13 cellular contexts compared by ENCODE assay signal in the genomic region with DNA sequence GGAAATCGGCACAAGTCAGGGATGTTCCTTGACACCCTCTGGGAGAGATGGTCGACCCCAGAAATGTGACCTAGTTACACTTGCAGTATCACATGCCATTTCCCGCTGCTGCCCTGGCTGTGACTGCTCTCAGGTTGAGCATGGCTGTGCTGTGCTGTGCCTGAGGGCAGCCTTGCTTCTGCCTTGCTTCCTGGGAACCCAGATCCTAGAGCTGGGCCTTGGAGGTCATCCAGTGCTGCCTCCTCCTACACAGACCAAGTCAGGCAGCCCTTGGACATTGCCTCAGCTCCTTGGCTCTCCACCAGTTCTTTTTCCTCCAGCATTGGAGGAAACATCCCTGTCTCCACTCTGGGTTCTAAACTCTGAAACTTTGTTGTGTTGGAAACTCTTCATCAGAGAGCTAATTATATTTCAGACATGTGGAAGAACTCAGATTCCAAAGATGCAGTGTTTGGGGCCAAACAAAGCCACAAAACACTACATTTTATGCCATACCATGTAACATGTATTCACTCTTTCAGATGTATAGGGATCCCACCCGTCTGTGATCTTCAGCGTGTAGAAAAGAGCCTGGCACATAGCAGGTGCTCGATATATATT. TPM values are rescaled to one million over a fixed set of nuclear protein-coding genes. Genes with fewer than 3 reads are reported as not detected.
DNase-seq lines count a peak whose midpoint lies in the region; ATAC-seq and TF ChIP-seq lines count a peak whose summit lies in the region.
"Had no signal": no experiment of that assay in that cellular context is flagged by ENCODE, and none has a peak within 500 bp of the region (broad histone marks: within the 10 kb centered on the region; RNA-seq: fewer than 3 reads in every experiment).

No MANE protein-coding gene starts in this region.

- no peak overlapping the region for H3K23ac ChIP-seq in neuronal stem cell (ENCODE audit: low read depth, low read length, poor library complexity)

- peaks cover 21% of the 10 kb centered on the region for H3K4me1 Mint-ChIP-seq in endodermal cell
- H3K4me1 Mint-ChIP-seq: activated CD4-positive, alpha-beta T cell treated with anti-CD3 and anti-CD28 coated beads for 36 hours had no signal

- no peak overlapping the region for H3K27ac Mint-ChIP-seq in endodermal cell
- H3K27ac Mint-ChIP-seq: activated CD4-positive, alpha-beta T cell treated with anti-CD3 and anti-CD28 coated beads for 36 hours; memory B cell had no signal

- H2AFZ ChIP-seq in neuronal stem cell (ENCODE audit: low read length) = no peak overlapping the region

- no peak overlapping the region for H4K8ac ChIP-seq in neuronal stem cell (ENCODE audit: low read depth, low read length)

- no peak overlapping the region for H2BK120ac ChIP-seq in neuronal stem cell (ENCODE audit: low read depth, low read length)

- TF ChIP-seq CTCF in foreskin fibroblast (IDR thresholded peaks at IDR 0.05; ENCODE audit: low read depth, low read length) (no peak), endodermal cell (conservative IDR thresholded peaks at IDR 0.05) (no peak)

- H3K4me1 ChIP-seq in adipocyte (ENCODE audit: control insufficient read depth, insufficient read depth, low read length) = peaks cover 36% of the 10 kb centered on the region
- H3K4me1 ChIP-seq in neuronal stem cell (ENCODE audit: control insufficient read depth in 2 of 2, insufficient read depth in 1 of 2, low read depth in 1 of 2, low read length in 2 of 2) = peaks cover 2 to 9% of the 10 kb centered on the region in 2 donors
- H3K4me1 ChIP-seq in aorta (ENCODE audit: control insufficient read depth in 1 of 2, insufficient read depth in 2 of 2, low read length in 2 of 2) = peaks cover 2 to 11% of the 10 kb centered on the region in 2 donors
- H3K4me1 ChIP-seq in endodermal cell (ENCODE audit: control insufficient read depth, insufficient read depth, low read length) = peaks cover 3% of the 10 kb centered on the region

- H3K36me3 ChIP-seq in adipocyte (ENCODE audit: control insufficient read depth, insufficient read depth, low read length, severe bottlenecking) = no peaks in the 10 kb centered on the region
- peaks cover 0 to 2% of the 10 kb centered on the region in 2 donors for H3K36me3 ChIP-seq in neuronal stem cell (replicated peaks in 1 of 2; ENCODE audit: control insufficient read depth in 2 of 2, insufficient read depth in 2 of 2, low read length in 2 of 2)
- H3K36me3 ChIP-seq in aorta (ENCODE audit: control insufficient read depth in 1 of 2, insufficient read depth in 2 of 2, low read length in 1 of 2) = no peaks in the 10 kb centered on the region
- no peaks in the 10 kb centered on the region for H3K36me3 ChIP-seq in endodermal cell (ENCODE audit: control insufficient read depth, insufficient read depth, low read length)

- H3K18ac ChIP-seq in neuronal stem cell (ENCODE audit: low read length) = peak overlapping the region; percentile 73

- H3K79me1 ChIP-seq in neuronal stem cell (ENCODE audit: low read depth, low read length) = no peaks in the 10 kb centered on the region

- H3K36me3 Mint-ChIP-seq in endodermal cell (ENCODE audit: low read depth) = no peaks in the 10 kb centered on the region
- H3K36me3 Mint-ChIP-seq: memory B cell had no signal

- H3K9me3 ChIP-seq in adipocyte (ENCODE audit: control insufficient read depth, low read length) (no peaks in the 10 kb centered on the region), neuronal stem cell (replicated peaks in 1 of 2; ENCODE audit: control insufficient read depth in 2 of 2, insufficient read depth in 1 of 2, low read depth in 1 of 2, low read length in 2 of 2) (no peaks in the 10 kb centered on the region), aorta (ENCODE audit: control insufficient read depth, low read length) (no peaks in the 10 kb centered on the region), endodermal cell (ENCODE audit: control insufficient read depth, low read length) (no peaks in the 10 kb centered on the region)

- H2BK15ac ChIP-seq in neuronal stem cell (ENCODE audit: low read length) = no peak overlapping the region

- no peak overlapping the region for H2AK5ac ChIP-seq in neuronal stem cell (ENCODE audit: low read depth, low read length)

- no peak overlapping the region for H2BK5ac ChIP-seq in neuronal stem cell (ENCODE audit: low read length)

- peaks cover 47% of the 10 kb centered on the region for H3K27me3 Mint-ChIP-seq in endodermal cell (ENCODE audit: insufficient read depth)

- no peak overlapping the region for H3K14ac ChIP-seq in neuronal stem cell (ENCODE audit: low read length)

- no peaks in the 10 kb centered on the region for H3K9me3 Mint-ChIP-seq in endodermal cell
- H3K9me3 Mint-ChIP-seq: memory B cell had no signal

- no peak overlapping the region for H3K4ac ChIP-seq in neuronal stem cell (ENCODE audit: low read length)

- peak; percentile 83 for DNase-seq in adipocyte (ENCODE audit: low read depth)
- peak; percentile 79 to 91 for DNase-seq in foreskin fibroblast
- no peak for DNase-seq in neuronal stem cell (ENCODE audit: low spot score)
- DNase-seq in aorta = peak; percentile 90 to 91
- DNase-seq in endodermal cell = no peak
- DNase-seq in NCI-H1048 (lab: John Stamatoyannopoulos, UW) = no peak
- no peak for DNase-seq in NCI-H1694 treated with DMSO at 0.1 percent for 48 hours (lab: John Stamatoyannopoulos, UW)
- DNase-seq: activated CD4-positive, alpha-beta T cell treated with anti-CD3 and anti-CD28 coated beads for 36 hours; activated naive CD4-positive, alpha-beta T cell; NCI-H1930; SIG-M5; stimulated activated naive CD8-positive, alpha-beta T cell treated with anti-CD3 and anti-CD28 coated beads, Interleukin-15, Interleukin-2, amounts not matched to agents 100 U/mL and 50 U/mL, for 24 hours had no signal

- H3K4me3 Mint-ChIP-seq in endodermal cell = no peak overlapping the region
- H3K4me3 Mint-ChIP-seq: activated CD4-positive, alpha-beta T cell treated with anti-CD3 and anti-CD28 coated beads for 36 hours had no signal

- H3K27ac ChIP-seq in neuronal stem cell (replicated peaks; ENCODE audit: low read length) (no peak overlapping the region), aorta (ENCODE audit: low read depth in 1 of 2, low read length in 2 of 2) (peak overlapping the region; percentile 34 to 84), endodermal cell (ENCODE audit: low read depth, low read length) (no peak overlapping the region)

- WGBS in neuronal stem cell (ENCODE audit: extremely low coverage in 2 of 2, insufficient read length in 2 of 2, insufficient replicate concordance in 1 of 2), 2 donors = no CpG with 5 or more reads among the region's 6 CpGs
- WGBS in aorta, 2 donors = 24 to 33% methylated on average over 6 of the region's 6 CpGs
- WGBS in endodermal cell (ENCODE audit: insufficient coverage in 1 of 2, insufficient read length in 1 of 2), 2 experiments = 88 to 100% methylated on average over 4 to 6 of the region's 6 CpGs

- no peak overlapping the region for H3K4me2 ChIP-seq in neuronal stem cell (ENCODE audit: insufficient read depth, low read length, poor library complexity, severe bottlenecking)

- no peak overlapping the region for H2BK12ac ChIP-seq in neuronal stem cell (ENCODE audit: low read length)

- H3K9ac ChIP-seq in adipocyte (ENCODE audit: low read length) = peak overlapping the region; percentile 68
- no peak overlapping the region for H3K9ac ChIP-seq in neuronal stem cell (ENCODE audit: low read depth, low read length, poor library complexity)
- H3K9ac ChIP-seq in endodermal cell (ENCODE audit: extremely low read depth, low read length, poor library complexity, severe bottlenecking) = no peak overlapping the region

- H3K4me3 ChIP-seq in adipocyte (ENCODE audit: low read length) (no peak overlapping the region), foreskin fibroblast (ENCODE audit: low read depth in 1 of 2, low read length in 2 of 2) (no peak overlapping the region), neuronal stem cell (ENCODE audit: low read length in 2 of 2) (no peak overlapping the region), aorta (ENCODE audit: low read length in 2 of 2) (no peak overlapping the region), endodermal cell (ENCODE audit: low read length) (no peak overlapping the region)

- no peak overlapping the region for H4K91ac ChIP-seq in neuronal stem cell (ENCODE audit: low read depth, low read length, poor library complexity)

- H3K27me3 ChIP-seq in adipocyte (replicated peaks; ENCODE audit: control insufficient read depth, insufficient read depth, low read length) (no peaks in the 10 kb centered on the region), neuronal stem cell (ENCODE audit: control insufficient read depth in 3 of 3, insufficient read depth in 3 of 3, low read depth in 1 of 3, low read length in 3 of 3) (peaks cover 0 to 47% (median 0%) of the 10 kb centered on the region in 3 experiments), aorta (ENCODE audit: control insufficient read depth in 1 of 2, insufficient read depth in 2 of 2, low read length in 1 of 2) (no peaks in the 10 kb centered on the region), endodermal cell (ENCODE audit: control insufficient read depth, insufficient read depth, low read length, poor library complexity, severe bottlenecking) (peaks cover 41% of the 10 kb centered on the region)

- intact Hi-C loops in aorta (cut with DNase I) = loop anchor here (5.0 kb wide), 3 partner anchors 33 to 553 kb away; no protein-coding TSS in a partner anchor

- ATAC-seq in aorta (ENCODE audit: low FRiP score) = peak; percentile 92
- ATAC-seq: activated CD4-positive, alpha-beta T cell treated with anti-CD3 and anti-CD28 coated beads for 36 hours; stimulated activated naive CD8-positive, alpha-beta T cell treated with anti-CD3 and anti-CD28 coated beads, Interleukin-15, Interleukin-2, amounts not matched to agents 100 U/mL and 50 U/mL, for 24 hours had no signal

RNA-seq across cellular contexts. Expression of a gene that starts 6.1 kb away (rescaled TPM):
- 14.0 TPM for polyA plus RNA-seq in neuronal stem cell (2013, experiment 1 of 2)
- 14.1 TPM for polyA plus RNA-seq in neuronal stem cell (2013, experiment 2 of 2)
- total RNA-seq in aorta (10 to 100 TPM in 1 of 2 donors, 1 to 10 TPM in 1; 5.9 to 14.6 TPM), endodermal cell (1 to 10 TPM in 1 of 2 donors, under 1 TPM in 1; 0.44 to 1.4 TPM)
- polyA plus RNA-seq in aorta = 1 to 10 TPM; 2.0 to 6.5 TPM
- polyA plus RNA-seq in endodermal cell (2013, experiment 1 of 2) = 6.9 TPM
- polyA plus RNA-seq in endodermal cell (2013, experiment 2 of 2) = 9.6 TPM
- total RNA-seq: activated CD4-positive, alpha-beta T cell treated with anti-CD3 and anti-CD28 coated beads for 36 hours had no signal

Comparison
In these comparisons a context has a peak if more than half of its experiments do, and no peak if none do; other contexts are left out.
1. DNase-seq: peak in adipocyte (single experiment), foreskin fibroblast (2 of 2) and aorta (2 of 2); none in neuronal stem cell (single experiment), endodermal cell (single experiment), NCI-H1048 (single experiment) and NCI-H1694 treated with DMSO at 0.1 percent for 48 hours (single experiment).
2. H3K27ac ChIP-seq: peak in aorta (2 of 2); none in neuronal stem cell (single experiment) and endodermal cell (single experiment).